In genomic region chr2:158015428-158016076, GRCh38 we compare ENCODE assay signal across 21 cellular contexts.
DNase-seq lines count a peak whose midpoint lies in the region; ATAC-seq, FAIRE-seq and TF ChIP-seq lines count a peak whose summit lies in the region.
"Had no signal": no experiment of that assay in that cellular context is flagged by ENCODE, and none has a peak within 500 bp of the region (broad histone marks: within the 10 kb centered on the region; RNA-seq: fewer than 3 reads in every experiment).

No MANE protein-coding gene starts in this region.

- CTCF ChIA-PET in activated CD8-positive, alpha-beta T cell treated with anti-CD3 and anti-CD28 coated beads for 36 hours (lab: Charles Lee): interaction anchor here (1.2 kb wide), 2 partner anchors 9 to 387 kb away, joined by 3 to 7 read pairs; no protein-coding TSS in a partner anchor
- CTCF ChIA-PET in activated CD8-positive, alpha-beta T cell treated with anti-CD3 and anti-CD28 coated beads, Interleukin-2, amount 10 ng/mL, durations not matched to agents 7 days and 5 days (lab: Charles Lee): interaction anchor here (3.3 kb wide), 1 partner anchor 8 kb away, joined by 29 read pairs; no protein-coding TSS in a partner anchor
- CTCF ChIA-PET in activated CD4-positive, alpha-beta memory T cell treated with anti-CD3 and anti-CD28 coated beads, Interleukin-2, amount 10 ng/mL, durations not matched to agents 7 days and 5 days (lab: Charles Lee): interaction anchor here (0.8 kb wide), 1 partner anchor 523 kb away, joined by 3 read pairs; no protein-coding TSS in a partner anchor

- H3K36me3 Mint-ChIP-seq in activated CD8-positive, alpha-beta T cell treated with anti-CD3 and anti-CD28 coated beads for 36 hours (ENCODE audit: low read depth): no peaks in the 10 kb centered on the region
- no peaks in the 10 kb centered on the region for H3K36me3 Mint-ChIP-seq in activated CD8-positive, alpha-beta T cell treated with anti-CD3 and anti-CD28 coated beads, Interleukin-2, amount 10 ng/mL, durations not matched to agents 7 days and 5 days (ENCODE audit: low read depth)
- H3K36me3 Mint-ChIP-seq in activated CD4-positive, alpha-beta memory T cell treated with anti-CD3 and anti-CD28 coated beads, Interleukin-2, amount 10 ng/mL, durations not matched to agents 7 days and 5 days (ENCODE audit: low read depth): no peaks in the 10 kb centered on the region
- no peaks in the 10 kb centered on the region for H3K36me3 Mint-ChIP-seq in effector memory CD8-positive, alpha-beta T cell (ENCODE audit: insufficient read depth)
- H3K36me3 Mint-ChIP-seq: naive B cell had no signal

- H3K27me3 Mint-ChIP-seq in activated CD8-positive, alpha-beta T cell treated with anti-CD3 and anti-CD28 coated beads for 36 hours: no peaks in the 10 kb centered on the region
- H3K27me3 Mint-ChIP-seq in activated CD8-positive, alpha-beta T cell treated with anti-CD3 and anti-CD28 coated beads, Interleukin-2, amount 10 ng/mL, durations not matched to agents 7 days and 5 days (ENCODE audit: low read depth): no peaks in the 10 kb centered on the region
- peaks cover 2% of the 10 kb centered on the region for H3K27me3 Mint-ChIP-seq in activated CD4-positive, alpha-beta memory T cell treated with anti-CD3 and anti-CD28 coated beads, Interleukin-2, amount 10 ng/mL, durations not matched to agents 7 days and 5 days
- H3K27me3 Mint-ChIP-seq in effector memory CD8-positive, alpha-beta T cell: peaks cover 0 to 10% of the 10 kb centered on the region in 2 donors

- no peak for FAIRE-seq in RCC 7860 (lab: Jason Lieb, UNC)
- FAIRE-seq: urothelium cell line had no signal

- peaks cover 4% of the 10 kb centered on the region for H3K4me1 Mint-ChIP-seq in activated CD8-positive, alpha-beta T cell treated with anti-CD3 and anti-CD28 coated beads for 36 hours (ENCODE audit: low read depth)
- peaks cover 14% of the 10 kb centered on the region for H3K4me1 Mint-ChIP-seq in activated CD8-positive, alpha-beta T cell treated with anti-CD3 and anti-CD28 coated beads, Interleukin-2, amount 10 ng/mL, durations not matched to agents 7 days and 5 days (ENCODE audit: low read depth)
- H3K4me1 Mint-ChIP-seq in activated CD4-positive, alpha-beta memory T cell treated with anti-CD3 and anti-CD28 coated beads, Interleukin-2, amount 10 ng/mL, durations not matched to agents 7 days and 5 days: peaks cover 22% of the 10 kb centered on the region
- peaks cover 0 to 2% of the 10 kb centered on the region in 2 donors for H3K4me1 Mint-ChIP-seq in effector memory CD8-positive, alpha-beta T cell (ENCODE audit: low read depth in 2 of 2)
- H3K4me1 Mint-ChIP-seq: naive B cell had no signal

- peak; percentile 20 for DNase-seq in activated CD8-positive, alpha-beta T cell treated with anti-CD3 and anti-CD28 coated beads for 36 hours
- DNase-seq in activated CD8-positive, alpha-beta T cell treated with anti-CD3 and anti-CD28 coated beads, Interleukin-2, amount 10 ng/mL, durations not matched to agents 7 days and 5 days: no peak
- peak; percentile 22 for DNase-seq in HT1080 (ENCODE audit: low read depth)
- DNase-seq in activated CD4-positive, alpha-beta memory T cell treated with anti-CD3 and anti-CD28 coated beads, Interleukin-2, amount 10 ng/mL, durations not matched to agents 7 days and 5 days: peak; percentile 35
- no peak for DNase-seq in effector memory CD8-positive, alpha-beta T cell
- no peak for DNase-seq in RCC 7860 (ENCODE audit: low spot score)
- DNase-seq in activated CD4-positive, CD25-positive, alpha-beta regulatory T cell (lab: John Stamatoyannopoulos, UW): no peak
- DNase-seq: ACHN, amniotic stem cell, COR-L47, cortex of kidney, gastrocnemius medialis, Karpas-422, naive B cell, NCI-H1694, NCI-H69, occipital lobe, RPMI8226, testis had no signal

- intact Hi-C loops in activated CD8-positive, alpha-beta T cell treated with anti-CD3 and anti-CD28 coated beads for 36 hours (cut with micrococcal nuclease): no loop called here

- peak; percentile 17 for ATAC-seq in activated CD8-positive, alpha-beta T cell treated with anti-CD3 and anti-CD28 coated beads for 36 hours
- ATAC-seq in activated CD8-positive, alpha-beta T cell treated with anti-CD3 and anti-CD28 coated beads, Interleukin-2, amount 10 ng/mL, durations not matched to agents 7 days and 5 days: no peak
- peak; percentile 27 for ATAC-seq in effector memory CD8-positive, alpha-beta T cell (replicated peaks)
- no peak for ATAC-seq in HG02973 (IDR thresholded peaks at IDR 0.05; ENCODE audit: unreplicated experiment)
- ATAC-seq: gastrocnemius medialis had no signal

- H3K9me3 Mint-ChIP-seq in activated CD8-positive, alpha-beta T cell treated with anti-CD3 and anti-CD28 coated beads for 36 hours: no peaks in the 10 kb centered on the region
- no peaks in the 10 kb centered on the region for H3K9me3 Mint-ChIP-seq in activated CD8-positive, alpha-beta T cell treated with anti-CD3 and anti-CD28 coated beads, Interleukin-2, amount 10 ng/mL, durations not matched to agents 7 days and 5 days (ENCODE audit: insufficient read depth)
- no peaks in the 10 kb centered on the region for H3K9me3 Mint-ChIP-seq in activated CD4-positive, alpha-beta memory T cell treated with anti-CD3 and anti-CD28 coated beads, Interleukin-2, amount 10 ng/mL, durations not matched to agents 7 days and 5 days
- no peaks in the 10 kb centered on the region for H3K9me3 Mint-ChIP-seq in effector memory CD8-positive, alpha-beta T cell
- H3K9me3 Mint-ChIP-seq: naive B cell had no signal

- H3K4me3 Mint-ChIP-seq in activated CD8-positive, alpha-beta T cell treated with anti-CD3 and anti-CD28 coated beads for 36 hours: no peak overlapping the region
- no peak overlapping the region for H3K4me3 Mint-ChIP-seq in activated CD8-positive, alpha-beta T cell treated with anti-CD3 and anti-CD28 coated beads, Interleukin-2, amount 10 ng/mL, durations not matched to agents 7 days and 5 days
- H3K4me3 Mint-ChIP-seq in activated CD4-positive, alpha-beta memory T cell treated with anti-CD3 and anti-CD28 coated beads, Interleukin-2, amount 10 ng/mL, durations not matched to agents 7 days and 5 days: no peak overlapping the region
- no peak overlapping the region for H3K4me3 Mint-ChIP-seq in effector memory CD8-positive, alpha-beta T cell
- H3K4me3 Mint-ChIP-seq: naive B cell had no signal

- POLR2A ChIA-PET in activated CD8-positive, alpha-beta T cell treated with anti-CD3 and anti-CD28 coated beads for 36 hours (lab: Charles Lee): no interaction called here
- POLR2A ChIA-PET in activated CD8-positive, alpha-beta T cell treated with anti-CD3 and anti-CD28 coated beads, Interleukin-2, amount 10 ng/mL, durations not matched to agents 7 days and 5 days (lab: Charles Lee): no interaction called here
- POLR2A ChIA-PET in activated CD4-positive, alpha-beta memory T cell treated with anti-CD3 and anti-CD28 coated beads, Interleukin-2, amount 10 ng/mL, durations not matched to agents 7 days and 5 days (lab: Charles Lee): no interaction called here

- no peak overlapping the region for H3K27ac Mint-ChIP-seq in activated CD8-positive, alpha-beta T cell treated with anti-CD3 and anti-CD28 coated beads for 36 hours
- H3K27ac Mint-ChIP-seq in activated CD8-positive, alpha-beta T cell treated with anti-CD3 and anti-CD28 coated beads, Interleukin-2, amount 10 ng/mL, durations not matched to agents 7 days and 5 days: no peak overlapping the region
- no peak overlapping the region for H3K27ac Mint-ChIP-seq in activated CD4-positive, alpha-beta memory T cell treated with anti-CD3 and anti-CD28 coated beads, Interleukin-2, amount 10 ng/mL, durations not matched to agents 7 days and 5 days
- H3K27ac Mint-ChIP-seq in effector memory CD8-positive, alpha-beta T cell: peak overlapping the region in 1 of 2 donors; percentile 14

- no peak for TF ChIP-seq CTCF in activated CD8-positive, alpha-beta T cell treated with anti-CD3 and anti-CD28 coated beads for 36 hours (IDR thresholded peaks at IDR 0.05)

Comparison
In these comparisons a context has a peak if more than half of its experiments do, and no peak if none do; other contexts are left out.
1. ATAC-seq: peak in activated CD8-positive, alpha-beta T cell treated with anti-CD3 and anti-CD28 coated beads for 36 hours (single experiment) and effector memory CD8-positive, alpha-beta T cell (single experiment); none in activated CD8-positive, alpha-beta T cell treated with anti-CD3 and anti-CD28 coated beads, Interleukin-2, amount 10 ng/mL, durations not matched to agents 7 days and 5 days (single experiment) and HG02973 (single experiment).
2. DNase-seq: peak in activated CD8-positive, alpha-beta T cell treated with anti-CD3 and anti-CD28 coated beads for 36 hours (single experiment), HT1080 (single experiment) and activated CD4-positive, alpha-beta memory T cell treated with anti-CD3 and anti-CD28 coated beads, Interleukin-2, amount 10 ng/mL, durations not matched to agents 7 days and 5 days (single experiment); none in activated CD8-positive, alpha-beta T cell treated with anti-CD3 and anti-CD28 coated beads, Interleukin-2, amount 10 ng/mL, durations not matched to agents 7 days and 5 days (single experiment), effector memory CD8-positive, alpha-beta T cell (0 of 3), RCC 7860 (single experiment) and activated CD4-positive, CD25-positive, alpha-beta regulatory T cell (0 of 4).